10 cellular contexts compared by ENCODE assay signal in the genomic region with DNA sequence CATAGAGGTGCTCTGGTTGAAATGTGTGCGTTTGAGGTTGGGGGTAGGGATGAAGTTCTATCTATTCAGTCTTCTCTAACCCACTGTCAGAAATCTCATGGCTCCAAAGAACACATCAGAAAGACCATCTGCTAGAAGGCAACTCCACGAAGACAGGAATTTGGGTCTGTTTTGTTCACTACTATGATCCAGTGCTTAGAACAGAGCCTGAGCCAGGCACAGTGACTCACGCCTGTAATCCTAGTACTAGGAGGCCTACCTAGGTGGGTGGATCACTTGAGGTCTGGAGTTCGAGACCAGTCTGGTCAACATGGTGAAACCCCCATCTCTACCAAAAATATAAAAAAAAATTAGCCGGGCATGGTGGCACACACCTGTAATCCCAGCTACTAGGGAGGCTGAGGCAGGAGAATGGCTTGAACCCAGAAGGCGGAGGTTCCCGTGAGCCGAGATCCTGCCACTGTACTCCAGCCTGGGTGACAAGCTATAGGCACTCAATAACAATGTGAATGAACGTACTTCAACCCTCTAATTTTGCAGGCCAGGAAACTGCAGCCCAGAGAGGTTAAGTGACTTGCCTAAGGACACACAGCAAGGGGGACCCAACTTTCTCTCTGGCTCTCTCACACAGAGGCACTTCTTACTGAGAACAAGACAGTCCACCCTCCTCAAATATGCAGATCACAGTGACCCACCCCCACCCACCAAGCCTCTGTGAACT. TPM values are rescaled to one million over a fixed set of nuclear protein-coding genes. Genes with fewer than 3 reads are reported as not detected.
DNase-seq lines count a peak whose midpoint lies in the region; ATAC-seq and TF ChIP-seq lines count a peak whose summit lies in the region.
"Had no signal": no experiment of that assay in that cellular context is flagged by ENCODE, and none has a peak within 500 bp of the region (broad histone marks: within the 10 kb centered on the region; RNA-seq: fewer than 3 reads in every experiment).

No MANE protein-coding gene starts in this region.

- H3K4me1 ChIP-seq in Caco-2 (peaks cover 18% of the 10 kb centered on the region), psoas muscle (peaks cover 68% of the 10 kb centered on the region)

- intact Hi-C loops in Caco-2 (cut with micrococcal nuclease; ENCODE audit: unreplicated experiment): no loop called here
- intact Hi-C loops in psoas muscle (cut with DNase I): loop anchor here (2.0 to 5.0 kb wide), 3 partner anchors 26 to 86 kb away; partner anchors contain the start of gene TMEM94 (in 1 of the 2)

- peak overlapping the region; percentile 66 for H3K27ac ChIP-seq in psoas muscle
- H3K27ac ChIP-seq: foreskin keratinocyte had no signal

- H3K9me3 Mint-ChIP-seq in Caco-2 (ENCODE audit: unreplicated experiment) (no peaks in the 10 kb centered on the region), glutamatergic neuron (ENCODE audit: unreplicated experiment) (peaks cover 5% of the 10 kb centered on the region)
- no peaks in the 10 kb centered on the region for H3K9me3 Mint-ChIP-seq in activated T-helper 17 cell treated with anti-CD3 and anti-CD28 coated beads, Interleukin-2, amount 50 U/mL, for 72 hours
- H3K9me3 Mint-ChIP-seq: activated naive CD8-positive, alpha-beta T cell treated with anti-CD3 and anti-CD28 coated beads, Interleukin-2, amount 10 ng/mL, durations not matched to agents 7 days and 5 days had no signal

- H3K9me3 ChIP-seq in Caco-2 (no peaks in the 10 kb centered on the region), psoas muscle (no peaks in the 10 kb centered on the region)

- POLR2A ChIA-PET in Caco-2 (lab: Charles Lee): no interaction called here

- H3K27ac Mint-ChIP-seq in Caco-2 (ENCODE audit: unreplicated experiment) (no peak overlapping the region), glutamatergic neuron (ENCODE audit: unreplicated experiment) (no peak overlapping the region)
- H3K27ac Mint-ChIP-seq in activated T-helper 17 cell treated with anti-CD3 and anti-CD28 coated beads, Interleukin-2, amount 50 U/mL, for 72 hours: no peak overlapping the region
- H3K27ac Mint-ChIP-seq: activated naive CD8-positive, alpha-beta T cell treated with anti-CD3 and anti-CD28 coated beads, Interleukin-2, amount 10 ng/mL, durations not matched to agents 7 days and 5 days had no signal

- WGBS in psoas muscle, 3 donors: 55 to 61% (median 56%) methylated on average over 9 of the region's 9 CpGs

- DNase-seq in Caco-2 (no peak), glutamatergic neuron (no peak), psoas muscle (no peak), hepatic stellate cell (ENCODE audit: low spot score) (no peak), epidermal melanocyte (ENCODE audit: insufficient read length, low spot score) (no peak), pons (ENCODE audit: low spot score) (no peak)
- DNase-seq: activated naive CD8-positive, alpha-beta T cell treated with anti-CD3 and anti-CD28 coated beads, Interleukin-2, amount 10 ng/mL, durations not matched to agents 7 days and 5 days; foreskin keratinocyte had no signal

- H3K4me1 Mint-ChIP-seq in Caco-2 (ENCODE audit: low read depth, unreplicated experiment): peaks cover 17% of the 10 kb centered on the region
- H3K4me1 Mint-ChIP-seq in activated T-helper 17 cell treated with anti-CD3 and anti-CD28 coated beads, Interleukin-2, amount 50 U/mL, for 72 hours: peaks cover 8% of the 10 kb centered on the region
- H3K4me1 Mint-ChIP-seq in glutamatergic neuron (ENCODE audit: low read depth, unreplicated experiment): no peaks in the 10 kb centered on the region

- ATAC-seq in activated T-helper 17 cell treated with anti-CD3 and anti-CD28 coated beads, Interleukin-2, amount 50 U/mL, for 72 hours (replicated peaks): no peak
- ATAC-seq in psoas muscle (no peak), GM21515 (IDR thresholded peaks at IDR 0.05; ENCODE audit: unreplicated experiment) (no peak)
- ATAC-seq: foreskin keratinocyte had no signal

- CTCF ChIA-PET in Caco-2 (lab: Charles Lee): interaction anchor here (0.6 kb wide), 1 partner anchor 34 kb away, joined by 5 read pairs; no protein-coding TSS in a partner anchor

- H3K27me3 ChIP-seq in Caco-2 (replicated peaks; ENCODE audit: control insufficient read depth, insufficient read depth, low read length) (no peaks in the 10 kb centered on the region), psoas muscle (ENCODE audit: insufficient read depth in 3 of 3, low read length in 2 of 3) (no peaks in the 10 kb centered on the region)
- H3K27me3 ChIP-seq: foreskin keratinocyte had no signal

- no peak for TF ChIP-seq CTCF in Caco-2 (IDR thresholded peaks at IDR 0.05; ENCODE audit: insufficient read depth in 1 of 2, low read depth in 1 of 2, low read length in 1 of 2, severe bottlenecking in 1 of 2, unreplicated experiment in 1 of 2)
- no peak for TF ChIP-seq CTCF in glutamatergic neuron (IDR thresholded peaks at IDR 0.05; ENCODE audit: partially characterized antibody, unreplicated experiment)
- no peak for TF ChIP-seq CTCF in psoas muscle (IDR thresholded peaks at IDR 0.05)

- H3K4me3 ChIP-seq in Caco-2 (ENCODE audit: low read depth, low read length): no peak overlapping the region
- peak overlapping the region; percentile 98 for H3K4me3 ChIP-seq in psoas muscle

- H3K27me3 Mint-ChIP-seq in Caco-2 (ENCODE audit: insufficient read depth, unreplicated experiment) (no peaks in the 10 kb centered on the region), glutamatergic neuron (ENCODE audit: unreplicated experiment) (peaks cover 3% of the 10 kb centered on the region)
- no peaks in the 10 kb centered on the region for H3K27me3 Mint-ChIP-seq in activated T-helper 17 cell treated with anti-CD3 and anti-CD28 coated beads, Interleukin-2, amount 50 U/mL, for 72 hours

- H3K36me3 Mint-ChIP-seq in Caco-2 (ENCODE audit: insufficient read depth, unreplicated experiment) (peaks cover 61% of the 10 kb centered on the region), glutamatergic neuron (ENCODE audit: unreplicated experiment) (no peaks in the 10 kb centered on the region)
- peaks cover 8% of the 10 kb centered on the region for H3K36me3 Mint-ChIP-seq in activated T-helper 17 cell treated with anti-CD3 and anti-CD28 coated beads, Interleukin-2, amount 50 U/mL, for 72 hours (ENCODE audit: low read depth)
- H3K36me3 Mint-ChIP-seq: activated naive CD8-positive, alpha-beta T cell treated with anti-CD3 and anti-CD28 coated beads, Interleukin-2, amount 10 ng/mL, durations not matched to agents 7 days and 5 days had no signal

- H3K36me3 ChIP-seq in Caco-2 (ENCODE audit: control insufficient read depth, insufficient read depth, low read length) (peaks cover 3% of the 10 kb centered on the region; the same call in 1 of the 2 replicates), psoas muscle (ENCODE audit: insufficient read depth in 1 of 2, low read depth in 1 of 2) (peaks cover 0 to 27% of the 10 kb centered on the region in 2 donors)

- H3K4me3 Mint-ChIP-seq in Caco-2 (ENCODE audit: unreplicated experiment): peak overlapping the region; percentile 94
- H3K4me3 Mint-ChIP-seq in activated T-helper 17 cell treated with anti-CD3 and anti-CD28 coated beads, Interleukin-2, amount 50 U/mL, for 72 hours: peak overlapping the region; percentile 10
- H3K4me3 Mint-ChIP-seq in glutamatergic neuron (ENCODE audit: unreplicated experiment): peak overlapping the region; percentile 46
- H3K4me3 Mint-ChIP-seq: activated naive CD8-positive, alpha-beta T cell treated with anti-CD3 and anti-CD28 coated beads, Interleukin-2, amount 10 ng/mL, durations not matched to agents 7 days and 5 days had no signal

- TSS peak; percentile 28 for BruUV-seq in Caco-2 (replicated peaks; lab: Mats Ljungman, UMichigan)

RNA-seq across cellular contexts. Expression of gene CASKIN2, which starts 2.2 kb away (rescaled TPM):
- total RNA-seq in Caco-2 (2022): 41.8 and 48.9 TPM in 2 replicates
- 1 to 10 TPM; 2.9 to 5.4 TPM for total RNA-seq in activated T-helper 17 cell treated with anti-CD3 and anti-CD28 coated beads, Interleukin-2, amount 50 U/mL, for 72 hours
- 22.1 TPM for total RNA-seq in glutamatergic neuron (ENCODE audit: unreplicated experiment)
- total RNA-seq in psoas muscle: 10 to 100 TPM; 26.3 to 33.5 (median 28.3) TPM
- polyA plus RNA-seq in psoas muscle: 10 to 100 TPM in 1 of 3 donors, 1 to 10 TPM in 2; 8.2 to 11.0 (median 8.9) TPM

RNA-seq across cellular contexts. Expression of gene TSEN54, which starts 3.2 kb away (rescaled TPM):
- 71.3 and 74.5 TPM in 2 replicates for total RNA-seq in Caco-2 (2022)
- total RNA-seq in activated T-helper 17 cell treated with anti-CD3 and anti-CD28 coated beads, Interleukin-2, amount 50 U/mL, for 72 hours: 10 to 100 TPM; 25.3 to 46.4 TPM
- total RNA-seq in glutamatergic neuron (ENCODE audit: unreplicated experiment): 26.6 TPM
- 1 to 10 TPM; 5.7 to 9.7 (median 8.2) TPM for total RNA-seq in psoas muscle
- 10 to 100 TPM; 10.1 to 14.9 (median 11.3) TPM for polyA plus RNA-seq in psoas muscle

RNA-seq across cellular contexts. Expression of gene LLGL2, which starts 12.4 kb away (rescaled TPM):
- total RNA-seq in Caco-2 (2022): 165 and 179 TPM in 2 replicates
- 10 to 100 TPM; 16.7 to 24.1 TPM for total RNA-seq in activated T-helper 17 cell treated with anti-CD3 and anti-CD28 coated beads, Interleukin-2, amount 50 U/mL, for 72 hours
- total RNA-seq in glutamatergic neuron (ENCODE audit: unreplicated experiment): 4.8 TPM
- 1 to 10 TPM; 1.4 to 3.3 (median 1.5) TPM for total RNA-seq in psoas muscle
- 1 to 10 TPM; 1.4 to 1.9 (median 1.4) TPM for polyA plus RNA-seq in psoas muscle

RNA-seq across cellular contexts. Expression of gene TMEM94, which starts 56.7 kb away (rescaled TPM):
- total RNA-seq in Caco-2 (2022) (109 and 115 TPM in 2 replicates), glutamatergic neuron (ENCODE audit: unreplicated experiment) (117 TPM), psoas muscle (10 to 100 TPM; 43.4 to 64.3 (median 49.6) TPM)
- total RNA-seq in activated T-helper 17 cell treated with anti-CD3 and anti-CD28 coated beads, Interleukin-2, amount 50 U/mL, for 72 hours: 10 to 100 TPM; 76.5 to 79.8 TPM
- 10 to 100 TPM; 18.7 to 48.5 (median 29.6) TPM for polyA plus RNA-seq in psoas muscle

Comparison
In these comparisons a context has a peak if more than half of its experiments do, and no peak if none do; other contexts are left out.
1. H3K4me3 Mint-ChIP-seq: peak in every context shown above with its lines; median percentile 94 in Caco-2; 46 in glutamatergic neuron; 10 in activated T-helper 17 cell treated with anti-CD3 and anti-CD28 coated beads, Interleukin-2, amount 50 U/mL, for 72 hours.